7 cellular contexts compared by ENCODE assay signal in genomic region chr9:11500780-11501179, GRCh38.
"Had no signal": no experiment of that assay in that cellular context is flagged by ENCODE, and none has a peak within 500 bp of the region (broad histone marks: within the 10 kb centered on the region; RNA-seq: fewer than 3 reads in every experiment).

No MANE protein-coding gene starts in this region.

- H3K4me3 ChIP-seq: GM23248 had no signal

- H2AFZ ChIP-seq: GM23248 had no signal

- H3K9ac ChIP-seq: GM23248 had no signal

- H3K27me3 Mint-ChIP-seq: IgD-negative memory B cell had no signal

- H3K27ac ChIP-seq: GM23248, HL-60 had no signal

- H3K4me1 Mint-ChIP-seq: IgD-negative memory B cell had no signal

- H3K27ac Mint-ChIP-seq: H9, IgD-negative memory B cell had no signal

- ATAC-seq: HepG2 had no signal

- H3K4me3 Mint-ChIP-seq: H9, IgD-negative memory B cell had no signal

- DNase-seq: GM23248, H9, HCEC 1CT, KBM-7 had no signal
